1 cellular context compared by ENCODE assay signal in the genomic region with DNA sequence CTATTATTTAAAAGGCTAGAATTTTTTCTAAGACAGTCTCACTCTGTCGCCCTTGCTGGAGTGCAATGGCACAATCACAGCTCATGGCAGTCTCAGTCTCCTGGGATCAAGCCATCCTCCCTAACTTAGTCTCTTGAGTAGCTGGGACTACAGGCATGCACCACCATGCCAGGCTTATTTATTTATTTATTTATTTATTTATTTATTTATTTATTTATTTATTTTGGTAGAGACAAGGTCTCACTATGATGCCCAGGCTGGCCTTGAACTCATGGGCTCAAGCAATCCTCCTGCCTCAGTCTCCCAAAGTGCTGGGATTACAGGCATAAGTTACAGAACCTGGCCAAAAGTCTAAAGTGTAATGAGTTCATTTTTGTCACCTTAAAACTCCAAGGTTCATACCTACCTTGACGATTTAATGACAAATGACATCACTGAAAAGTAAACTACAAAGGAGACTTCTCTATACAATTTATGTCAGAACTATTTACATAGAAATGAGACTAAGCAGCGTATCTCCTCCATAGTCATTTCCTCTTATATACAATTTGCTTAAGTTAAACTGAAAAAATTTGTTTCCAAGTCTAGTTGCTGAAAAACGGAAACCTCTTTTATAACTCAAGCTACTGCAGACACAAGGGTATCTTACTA.
TF ChIP-seq lines count a peak whose summit lies in the region.

No MANE protein-coding gene starts in this region.

TF ChIP-seq in HEK293, 187 proteins besides CTCF, POLR2A, EP300 and RAD21 (continued from another document and continues in another):
- TF ChIP-seq, protein P1, sequence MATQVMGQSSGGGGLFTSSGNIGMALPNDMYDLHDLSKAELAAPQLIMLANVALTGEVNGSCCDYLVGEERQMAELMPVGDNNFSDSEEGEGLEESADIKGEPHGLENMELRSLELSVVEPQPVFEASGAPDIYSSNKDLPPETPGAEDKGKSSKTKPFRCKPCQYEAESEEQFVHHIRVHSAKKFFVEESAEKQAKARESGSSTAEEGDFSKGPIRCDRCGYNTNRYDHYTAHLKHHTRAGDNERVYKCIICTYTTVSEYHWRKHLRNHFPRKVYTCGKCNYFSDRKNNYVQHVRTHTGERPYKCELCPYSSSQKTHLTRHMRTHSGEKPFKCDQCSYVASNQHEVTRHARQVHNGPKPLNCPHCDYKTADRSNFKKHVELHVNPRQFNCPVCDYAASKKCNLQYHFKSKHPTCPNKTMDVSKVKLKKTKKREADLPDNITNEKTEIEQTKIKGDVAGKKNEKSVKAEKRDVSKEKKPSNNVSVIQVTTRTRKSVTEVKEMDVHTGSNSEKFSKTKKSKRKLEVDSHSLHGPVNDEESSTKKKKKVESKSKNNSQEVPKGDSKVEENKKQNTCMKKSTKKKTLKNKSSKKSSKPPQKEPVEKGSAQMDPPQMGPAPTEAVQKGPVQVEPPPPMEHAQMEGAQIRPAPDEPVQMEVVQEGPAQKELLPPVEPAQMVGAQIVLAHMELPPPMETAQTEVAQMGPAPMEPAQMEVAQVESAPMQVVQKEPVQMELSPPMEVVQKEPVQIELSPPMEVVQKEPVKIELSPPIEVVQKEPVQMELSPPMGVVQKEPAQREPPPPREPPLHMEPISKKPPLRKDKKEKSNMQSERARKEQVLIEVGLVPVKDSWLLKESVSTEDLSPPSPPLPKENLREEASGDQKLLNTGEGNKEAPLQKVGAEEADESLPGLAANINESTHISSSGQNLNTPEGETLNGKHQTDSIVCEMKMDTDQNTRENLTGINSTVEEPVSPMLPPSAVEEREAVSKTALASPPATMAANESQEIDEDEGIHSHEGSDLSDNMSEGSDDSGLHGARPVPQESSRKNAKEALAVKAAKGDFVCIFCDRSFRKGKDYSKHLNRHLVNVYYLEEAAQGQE (tag by site-specific recombination; IDR thresholded peaks at IDR 0.05): peak; percentile 58
- TF ChIP-seq, protein P2, sequence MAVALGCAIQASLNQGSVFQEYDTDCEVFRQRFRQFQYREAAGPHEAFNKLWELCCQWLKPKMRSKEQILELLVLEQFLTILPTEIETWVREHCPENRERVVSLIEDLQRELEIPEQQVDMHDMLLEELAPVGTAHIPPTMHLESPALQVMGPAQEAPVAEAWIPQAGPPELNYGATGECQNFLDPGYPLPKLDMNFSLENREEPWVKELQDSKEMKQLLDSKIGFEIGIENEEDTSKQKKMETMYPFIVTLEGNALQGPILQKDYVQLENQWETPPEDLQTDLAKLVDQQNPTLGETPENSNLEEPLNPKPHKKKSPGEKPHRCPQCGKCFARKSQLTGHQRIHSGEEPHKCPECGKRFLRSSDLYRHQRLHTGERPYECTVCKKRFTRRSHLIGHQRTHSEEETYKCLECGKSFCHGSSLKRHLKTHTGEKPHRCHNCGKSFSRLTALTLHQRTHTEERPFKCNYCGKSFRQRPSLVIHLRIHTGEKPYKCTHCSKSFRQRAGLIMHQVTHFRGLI (tag by site-specific recombination; IDR thresholded peaks at IDR 0.05): no peak
- TF ChIP-seq ZXDB (tag by site-specific recombination; IDR thresholded peaks at IDR 0.05) (peak; percentile 58; the same call in 1 of the 2 replicates), YY1 (tag by site-specific recombination; IDR thresholded peaks at IDR 0.05) (no peak), ZBTB1 (tag by site-specific recombination; IDR thresholded peaks at IDR 0.05) (no peak), ZNF341 (tag by site-specific recombination; IDR thresholded peaks at IDR 0.05; ENCODE audit: low read depth) (0 out of 2 replicates have a peak, but pooled peaks have one; percentile 15), REPIN1 (tag by site-specific recombination; IDR thresholded peaks at IDR 0.05; ENCODE audit: low read depth) (no peak), MZF1 (tag by site-specific recombination; IDR thresholded peaks at IDR 0.05; ENCODE audit: borderline replicate concordance) (no peak), ZNF157 (tag by site-specific recombination; IDR thresholded peaks at IDR 0.05) (no peak), ZNF664 (tag by site-specific recombination; IDR thresholded peaks at IDR 0.05) (peak; percentile 45; the same call in 1 of the 2 replicates), ZNF239 (tag by site-specific recombination; IDR thresholded peaks at IDR 0.05) (no peak), ZNF223 (tag by site-specific recombination; IDR thresholded peaks at IDR 0.05) (0 out of 2 replicates have a peak, but pooled peaks have one; percentile 42), ZNF555 (tag by site-specific recombination; conservative IDR thresholded peaks at IDR 0.05) (peak; percentile 88), ZNF138 (tag by site-specific recombination; IDR thresholded peaks at IDR 0.05; ENCODE audit: borderline replicate concordance) (0 out of 2 replicates have a peak, but pooled peaks have one; percentile 42), ZNF426 (tag by site-specific recombination; IDR thresholded peaks at IDR 0.05) (peak; percentile 89), ZNF132 (tag by site-specific recombination; IDR thresholded peaks at IDR 0.05; ENCODE audit: borderline replicate concordance) (no peak), ZNF10 (tag by site-specific recombination; IDR thresholded peaks at IDR 0.05) (no peak), ZFP37 (tag by site-specific recombination; IDR thresholded peaks at IDR 0.05) (peak; percentile 74; the same call in 1 of the 2 replicates), ZNF558 (tag by site-specific recombination; IDR thresholded peaks at IDR 0.05) (peak; percentile 66; the same call in 1 of the 2 replicates), ZNF394 (tag by site-specific recombination; IDR thresholded peaks at IDR 0.05; ENCODE audit: borderline replicate concordance) (peak; percentile 95), ZNF19 (tag by site-specific recombination; IDR thresholded peaks at IDR 0.05; ENCODE audit: low read depth) (no peak), GLIS1 (tag by site-specific recombination; IDR thresholded peaks at IDR 0.05) (no peak), ZBTB21 (tag by site-specific recombination; IDR thresholded peaks at IDR 0.05) (peak; percentile 62; the same call in 1 of the 2 replicates), ZNF266 (tag by site-specific recombination; IDR thresholded peaks at IDR 0.05; ENCODE audit: low read depth) (peak; percentile 81), ZNF146 (tag by site-specific recombination; IDR thresholded peaks at IDR 0.05) (no peak), ZNF610 (tag by site-specific recombination; IDR thresholded peaks at IDR 0.05; ENCODE audit: borderline replicate concordance) (no peak), ZNF404 (tag by site-specific recombination; IDR thresholded peaks at IDR 0.05) (peak; percentile 68; the same call in 1 of the 2 replicates), BCL11B (tag by site-specific recombination; IDR thresholded peaks at IDR 0.05; ENCODE audit: low read depth) (no peak), OVOL3 (tag by site-specific recombination; IDR thresholded peaks at IDR 0.05) (peak; percentile 58; the same call in 1 of the 2 replicates), ZNF621 (tag by site-specific recombination; IDR thresholded peaks at IDR 0.05) (no peak), ZBTB48 (tag by site-specific recombination; IDR thresholded peaks at IDR 0.05) (no peak), ZNF530 (tag by site-specific recombination; IDR thresholded peaks at IDR 0.05; ENCODE audit: low read depth) (0 out of 2 replicates have a peak, but pooled peaks have one; percentile 46), SP3 (tag by site-specific recombination; IDR thresholded peaks at IDR 0.05) (peak; percentile 29; the same call in 1 of the 2 replicates), ZNF654 (tag by site-specific recombination; IDR thresholded peaks at IDR 0.05; ENCODE audit: low read depth) (peak; percentile 38), ZBTB8A (tag by site-specific recombination; IDR thresholded peaks at IDR 0.05) (peak; percentile 70), GLI2 (tag by site-specific recombination; IDR thresholded peaks at IDR 0.05; ENCODE audit: borderline replicate concordance, low read depth) (peak; percentile 60; the same call in 1 of the 2 replicates)
- TF ChIP-seq, protein P3, sequence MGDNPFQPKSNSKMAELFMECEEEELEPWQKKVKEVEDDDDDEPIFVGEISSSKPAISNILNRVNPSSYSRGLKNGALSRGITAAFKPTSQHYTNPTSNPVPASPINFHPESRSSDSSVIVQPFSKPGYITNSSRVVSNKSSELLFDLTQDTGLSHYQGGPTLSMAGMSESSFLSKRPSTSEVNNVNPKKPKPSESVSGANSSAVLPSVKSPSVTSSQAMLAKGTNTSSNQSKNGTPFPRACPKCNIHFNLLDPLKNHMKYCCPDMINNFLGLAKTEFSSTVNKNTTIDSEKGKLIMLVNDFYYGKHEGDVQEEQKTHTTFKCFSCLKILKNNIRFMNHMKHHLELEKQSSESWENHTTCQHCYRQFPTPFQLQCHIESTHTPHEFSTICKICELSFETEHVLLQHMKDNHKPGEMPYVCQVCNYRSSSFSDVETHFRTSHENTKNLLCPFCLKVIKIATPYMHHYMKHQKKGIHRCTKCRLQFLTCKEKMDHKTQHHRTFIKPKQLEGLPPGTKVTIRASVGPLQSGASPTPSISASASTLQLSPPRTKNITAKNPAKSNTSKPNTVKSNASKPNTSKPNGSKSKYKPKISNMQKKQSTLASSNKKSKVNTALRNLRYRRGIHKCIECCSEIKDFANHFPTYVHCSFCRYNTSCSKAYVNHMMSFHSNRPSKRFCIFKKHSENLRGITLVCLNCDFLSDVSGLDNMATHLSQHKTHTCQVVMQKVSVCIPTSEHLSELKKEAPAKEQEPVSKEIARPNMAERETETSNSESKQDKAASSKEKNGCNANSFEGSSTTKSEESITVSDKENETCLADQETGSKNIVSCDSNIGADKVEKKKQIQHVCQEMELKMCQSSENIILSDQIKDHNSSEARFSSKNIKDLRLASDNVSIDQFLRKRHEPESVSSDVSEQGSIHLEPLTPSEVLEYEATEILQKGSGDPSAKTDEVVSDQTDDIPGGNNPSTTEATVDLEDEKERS (tag by site-specific recombination; IDR thresholded peaks at IDR 0.05): no peak
- TF ChIP-seq, protein P4, sequence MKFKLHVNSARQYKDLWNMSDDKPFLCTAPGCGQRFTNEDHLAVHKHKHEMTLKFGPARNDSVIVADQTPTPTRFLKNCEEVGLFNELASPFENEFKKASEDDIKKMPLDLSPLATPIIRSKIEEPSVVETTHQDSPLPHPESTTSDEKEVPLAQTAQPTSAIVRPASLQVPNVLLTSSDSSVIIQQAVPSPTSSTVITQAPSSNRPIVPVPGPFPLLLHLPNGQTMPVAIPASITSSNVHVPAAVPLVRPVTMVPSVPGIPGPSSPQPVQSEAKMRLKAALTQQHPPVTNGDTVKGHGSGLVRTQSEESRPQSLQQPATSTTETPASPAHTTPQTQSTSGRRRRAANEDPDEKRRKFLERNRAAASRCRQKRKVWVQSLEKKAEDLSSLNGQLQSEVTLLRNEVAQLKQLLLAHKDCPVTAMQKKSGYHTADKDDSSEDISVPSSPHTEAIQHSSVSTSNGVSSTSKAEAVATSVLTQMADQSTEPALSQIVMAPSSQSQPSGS (tag by site-specific recombination; IDR thresholded peaks at IDR 0.05; ENCODE audit: low read depth): peak; percentile 31; the same call in 1 of the 2 replicates
- TF ChIP-seq, protein P5, sequence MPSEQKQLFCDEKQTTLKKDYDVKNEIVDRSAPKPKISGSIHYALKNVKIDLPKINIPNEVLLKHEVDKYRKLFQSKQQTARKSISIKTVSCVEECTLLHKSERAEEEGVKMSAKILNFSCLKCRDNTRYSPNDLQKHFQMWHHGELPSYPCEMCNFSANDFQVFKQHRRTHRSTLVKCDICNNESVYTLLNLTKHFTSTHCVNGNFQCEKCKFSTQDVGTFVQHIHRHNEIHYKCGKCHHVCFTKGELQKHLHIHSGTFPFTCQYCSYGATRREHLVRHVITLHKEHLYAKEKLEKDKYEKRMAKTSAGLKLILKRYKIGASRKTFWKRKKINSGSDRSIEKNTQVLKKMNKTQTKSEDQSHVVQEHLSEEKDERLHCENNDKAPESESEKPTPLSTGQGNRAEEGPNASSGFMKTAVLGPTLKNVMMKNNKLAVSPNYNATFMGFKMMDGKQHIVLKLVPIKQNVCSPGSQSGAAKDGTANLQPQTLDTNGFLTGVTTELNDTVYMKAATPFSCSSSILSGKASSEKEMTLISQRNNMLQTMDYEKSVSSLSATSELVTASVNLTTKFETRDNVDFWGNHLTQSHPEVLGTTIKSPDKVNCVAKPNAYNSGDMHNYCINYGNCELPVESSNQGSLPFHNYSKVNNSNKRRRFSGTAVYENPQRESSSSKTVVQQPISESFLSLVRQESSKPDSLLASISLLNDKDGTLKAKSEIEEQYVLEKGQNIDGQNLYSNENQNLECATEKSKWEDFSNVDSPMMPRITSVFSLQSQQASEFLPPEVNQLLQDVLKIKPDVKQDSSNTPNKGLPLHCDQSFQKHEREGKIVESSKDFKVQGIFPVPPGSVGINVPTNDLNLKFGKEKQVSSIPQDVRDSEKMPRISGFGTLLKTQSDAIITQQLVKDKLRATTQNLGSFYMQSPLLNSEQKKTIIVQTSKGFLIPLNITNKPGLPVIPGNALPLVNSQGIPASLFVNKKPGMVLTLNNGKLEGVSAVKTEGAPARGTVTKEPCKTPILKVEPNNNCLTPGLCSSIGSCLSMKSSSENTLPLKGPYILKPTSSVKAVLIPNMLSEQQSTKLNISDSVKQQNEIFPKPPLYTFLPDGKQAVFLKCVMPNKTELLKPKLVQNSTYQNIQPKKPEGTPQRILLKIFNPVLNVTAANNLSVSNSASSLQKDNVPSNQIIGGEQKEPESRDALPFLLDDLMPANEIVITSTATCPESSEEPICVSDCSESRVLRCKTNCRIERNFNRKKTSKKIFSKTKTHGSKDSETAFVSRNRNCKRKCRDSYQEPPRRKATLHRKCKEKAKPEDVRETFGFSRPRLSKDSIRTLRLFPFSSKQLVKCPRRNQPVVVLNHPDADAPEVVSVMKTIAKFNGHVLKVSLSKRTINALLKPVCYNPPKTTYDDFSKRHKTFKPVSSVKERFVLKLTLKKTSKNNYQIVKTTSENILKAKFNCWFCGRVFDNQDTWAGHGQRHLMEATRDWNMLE (tag by site-specific recombination; conservative IDR thresholded peaks at IDR 0.05; ENCODE audit: low read depth): peak; percentile 90
- TF ChIP-seq, protein P6, sequence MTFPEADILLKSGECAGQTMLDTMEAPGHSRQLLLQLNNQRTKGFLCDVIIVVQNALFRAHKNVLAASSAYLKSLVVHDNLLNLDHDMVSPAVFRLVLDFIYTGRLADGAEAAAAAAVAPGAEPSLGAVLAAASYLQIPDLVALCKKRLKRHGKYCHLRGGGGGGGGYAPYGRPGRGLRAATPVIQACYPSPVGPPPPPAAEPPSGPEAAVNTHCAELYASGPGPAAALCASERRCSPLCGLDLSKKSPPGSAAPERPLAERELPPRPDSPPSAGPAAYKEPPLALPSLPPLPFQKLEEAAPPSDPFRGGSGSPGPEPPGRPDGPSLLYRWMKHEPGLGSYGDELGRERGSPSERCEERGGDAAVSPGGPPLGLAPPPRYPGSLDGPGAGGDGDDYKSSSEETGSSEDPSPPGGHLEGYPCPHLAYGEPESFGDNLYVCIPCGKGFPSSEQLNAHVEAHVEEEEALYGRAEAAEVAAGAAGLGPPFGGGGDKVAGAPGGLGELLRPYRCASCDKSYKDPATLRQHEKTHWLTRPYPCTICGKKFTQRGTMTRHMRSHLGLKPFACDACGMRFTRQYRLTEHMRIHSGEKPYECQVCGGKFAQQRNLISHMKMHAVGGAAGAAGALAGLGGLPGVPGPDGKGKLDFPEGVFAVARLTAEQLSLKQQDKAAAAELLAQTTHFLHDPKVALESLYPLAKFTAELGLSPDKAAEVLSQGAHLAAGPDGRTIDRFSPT (tag by site-specific recombination; IDR thresholded peaks at IDR 0.05): no peak
- TF ChIP-seq, protein P7, sequence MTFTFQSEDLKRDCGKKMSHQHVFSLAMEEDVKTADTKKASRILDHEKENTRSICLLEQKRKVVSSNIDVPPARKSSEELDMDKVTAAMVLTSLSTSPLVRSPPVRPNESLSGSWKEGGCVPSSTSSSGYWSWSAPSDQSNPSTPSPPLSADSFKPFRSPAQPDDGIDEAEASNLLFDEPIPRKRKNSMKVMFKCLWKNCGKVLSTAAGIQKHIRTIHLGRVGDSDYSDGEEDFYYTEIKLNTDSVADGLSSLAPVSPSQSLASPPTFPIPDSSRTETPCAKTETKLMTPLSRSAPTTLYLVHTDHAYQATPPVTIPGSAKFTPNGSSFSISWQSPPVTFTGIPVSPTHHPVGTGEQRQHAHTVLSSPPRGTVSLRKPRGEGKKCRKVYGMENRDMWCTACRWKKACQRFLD (tag by site-specific recombination; IDR thresholded peaks at IDR 0.05): no peak
